Comparison of ENCODE assay signal across 1 cellular context in the genomic region with DNA sequence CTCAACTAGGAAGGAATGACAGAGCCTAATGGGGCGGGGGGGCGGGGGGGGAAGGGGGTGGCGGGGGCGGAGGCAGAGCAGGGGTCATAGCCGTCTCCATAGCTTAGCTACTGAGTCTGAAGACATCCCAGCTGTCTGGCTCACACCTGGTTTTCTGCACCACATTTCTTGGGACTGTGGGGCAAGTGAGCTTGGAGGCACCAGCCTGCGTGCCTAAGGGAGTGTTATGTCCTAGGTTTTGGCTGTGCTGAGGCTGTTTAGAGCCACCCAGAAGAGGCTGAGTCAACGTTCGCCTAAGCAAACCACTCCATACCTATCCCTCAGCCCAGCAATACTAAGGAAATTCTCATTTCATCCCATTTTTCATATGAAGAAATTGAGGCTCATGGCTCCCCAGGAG.
TF ChIP-seq lines count a peak whose summit lies in the region.

No MANE protein-coding gene starts in this region.

TF ChIP-seq in GM12878, 131 proteins besides CTCF, POLR2A, EP300 and RAD21:
- TF ChIP-seq, protein P1, sequence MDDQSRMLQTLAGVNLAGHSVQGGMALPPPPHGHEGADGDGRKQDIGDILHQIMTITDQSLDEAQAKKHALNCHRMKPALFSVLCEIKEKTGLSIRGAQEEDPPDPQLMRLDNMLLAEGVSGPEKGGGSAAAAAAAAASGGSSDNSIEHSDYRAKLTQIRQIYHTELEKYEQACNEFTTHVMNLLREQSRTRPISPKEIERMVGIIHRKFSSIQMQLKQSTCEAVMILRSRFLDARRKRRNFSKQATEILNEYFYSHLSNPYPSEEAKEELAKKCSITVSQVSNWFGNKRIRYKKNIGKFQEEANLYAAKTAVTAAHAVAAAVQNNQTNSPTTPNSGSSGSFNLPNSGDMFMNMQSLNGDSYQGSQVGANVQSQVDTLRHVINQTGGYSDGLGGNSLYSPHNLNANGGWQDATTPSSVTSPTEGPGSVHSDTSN (IDR thresholded peaks at IDR 0.05; ENCODE audit: insufficient replicate concordance, low read depth, low read length), result no peak
- TF ChIP-seq PAX5 (IDR thresholded peaks at IDR 0.05; ENCODE audit: borderline replicate concordance, low read depth, low read length) (no peak), NR2C2 (IDR thresholded peaks at IDR 0.05; ENCODE audit: borderline replicate concordance, control insufficient read depth, insufficient read length, low read depth) (no peak), MEF2B (IDR thresholded peaks at IDR 0.05; ENCODE audit: partially characterized antibody, poor library complexity, severe bottlenecking) (no peak)
- TF ChIP-seq, protein P2, sequence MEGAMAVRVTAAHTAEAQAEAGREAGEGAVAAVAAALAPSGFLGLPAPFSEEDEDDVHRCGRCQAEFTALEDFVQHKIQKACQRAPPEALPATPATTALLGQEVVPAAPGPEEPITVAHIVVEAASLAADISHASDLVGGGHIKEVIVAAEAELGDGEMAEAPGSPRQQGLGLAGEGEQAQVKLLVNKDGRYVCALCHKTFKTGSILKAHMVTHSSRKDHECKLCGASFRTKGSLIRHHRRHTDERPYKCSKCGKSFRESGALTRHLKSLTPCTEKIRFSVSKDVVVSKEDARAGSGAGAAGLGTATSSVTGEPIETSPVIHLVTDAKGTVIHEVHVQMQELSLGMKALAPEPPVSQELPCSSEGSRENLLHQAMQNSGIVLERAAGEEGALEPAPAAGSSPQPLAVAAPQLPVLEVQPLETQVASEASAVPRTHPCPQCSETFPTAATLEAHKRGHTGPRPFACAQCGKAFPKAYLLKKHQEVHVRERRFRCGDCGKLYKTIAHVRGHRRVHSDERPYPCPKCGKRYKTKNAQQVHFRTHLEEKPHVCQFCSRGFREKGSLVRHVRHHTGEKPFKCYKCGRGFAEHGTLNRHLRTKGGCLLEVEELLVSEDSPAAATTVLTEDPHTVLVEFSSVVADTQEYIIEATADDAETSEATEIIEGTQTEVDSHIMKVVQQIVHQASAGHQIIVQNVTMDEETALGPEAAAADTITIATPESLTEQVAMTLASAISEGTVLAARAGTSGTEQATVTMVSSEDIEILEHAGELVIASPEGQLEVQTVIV (IDR thresholded peaks at IDR 0.05; ENCODE audit: borderline replicate concordance, partially characterized antibody), result no peak
- TF ChIP-seq, protein P3, sequence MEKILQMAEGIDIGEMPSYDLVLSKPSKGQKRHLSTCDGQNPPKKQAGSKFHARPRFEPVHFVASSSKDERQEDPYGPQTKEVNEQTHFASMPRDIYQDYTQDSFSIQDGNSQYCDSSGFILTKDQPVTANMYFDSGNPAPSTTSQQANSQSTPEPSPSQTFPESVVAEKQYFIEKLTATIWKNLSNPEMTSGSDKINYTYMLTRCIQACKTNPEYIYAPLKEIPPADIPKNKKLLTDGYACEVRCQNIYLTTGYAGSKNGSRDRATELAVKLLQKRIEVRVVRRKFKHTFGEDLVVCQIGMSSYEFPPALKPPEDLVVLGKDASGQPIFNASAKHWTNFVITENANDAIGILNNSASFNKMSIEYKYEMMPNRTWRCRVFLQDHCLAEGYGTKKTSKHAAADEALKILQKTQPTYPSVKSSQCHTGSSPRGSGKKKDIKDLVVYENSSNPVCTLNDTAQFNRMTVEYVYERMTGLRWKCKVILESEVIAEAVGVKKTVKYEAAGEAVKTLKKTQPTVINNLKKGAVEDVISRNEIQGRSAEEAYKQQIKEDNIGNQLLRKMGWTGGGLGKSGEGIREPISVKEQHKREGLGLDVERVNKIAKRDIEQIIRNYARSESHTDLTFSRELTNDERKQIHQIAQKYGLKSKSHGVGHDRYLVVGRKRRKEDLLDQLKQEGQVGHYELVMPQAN (conservative IDR thresholded peaks at IDR 0.05), result no peak
